ENCODE assay signal across 21 cellular contexts in genomic region chr14:87199371-87199770, GRCh38.
"Had no signal": no experiment of that assay in that cellular context is flagged by ENCODE, and none has a peak within 500 bp of the region (broad histone marks: within the 10 kb centered on the region; RNA-seq: fewer than 3 reads in every experiment).

No MANE protein-coding gene starts in this region.

- H3K27me3 ChIP-seq: esophagus muscularis mucosa, gastrocnemius medialis, neutrophil, spleen, transverse colon had no signal

- H3K4me3 ChIP-seq: esophagus muscularis mucosa, gastrocnemius medialis, lung, mucosa of descending colon, spleen, thoracic aorta, transverse colon had no signal

- H3K36me3 ChIP-seq: esophagus muscularis mucosa, gastrocnemius medialis, neutrophil, spleen, thoracic aorta, transverse colon had no signal

- DNase-seq: effector memory CD8-positive, alpha-beta T cell; gastrocnemius medialis; glutamatergic neuron; left cardiac atrium; left ventricle myocardium superior; mesendoderm; mucosa of descending colon; naive thymus-derived CD8-positive, alpha-beta T cell; posterior cingulate gyrus; spleen; stimulated activated CD4-positive, alpha-beta T cell treated with anti-CD3 and anti-CD28 coated beads, Interleukin-15, amount 100 ng/mL, for 24 hours; stimulated activated CD4-positive, alpha-beta T cell treated with anti-CD3 and anti-CD28 coated beads, Interleukin-1b, Interleukin-23, amount 100 ng/mL, for 48 hours; stimulated activated CD4-positive, alpha-beta T cell treated with anti-CD3 and anti-CD28 coated beads, Interleukin-4, amount 100 ng/mL, for 4 hours; stimulated activated naive B cell treated with anti-CD40 and anti-IgM and Interleukin-4, amounts not matched to agents 10 μg/mL and 1 μg/mL and 100 μg/mL, for 72 hours; stimulated activated naive CD8-positive, alpha-beta T cell treated with anti-CD3 and anti-CD28 coated beads, Interleukin-15, amount 100 ng/mL, for 72 hours; transverse colon had no signal

- H3K27ac ChIP-seq: epithelial cell of prostate, esophagus muscularis mucosa, gastrocnemius medialis, neutrophil, spleen, thoracic aorta, transverse colon had no signal

- H3K9me3 ChIP-seq: esophagus muscularis mucosa, gastrocnemius medialis, neutrophil, thoracic aorta had no signal
